8 cellular contexts compared by ENCODE assay signal in genomic region chr11:250740-251299, GRCh38. TPM values are rescaled to one million over a fixed set of nuclear protein-coding genes. Genes with fewer than 3 reads are reported as not detected.
DNase-seq lines count a peak whose midpoint lies in the region; ATAC-seq, FAIRE-seq and TF ChIP-seq lines count a peak whose summit lies in the region.

No MANE protein-coding gene starts in this region.

- no peak overlapping the region for H3K4me2 ChIP-seq in HepG2 (ENCODE audit: low read depth, low read length)

- H2AFZ ChIP-seq in HepG2 (ENCODE audit: low read length), result no peak overlapping the region

- peaks cover 53% of the 10 kb centered on the region for H3K36me3 ChIP-seq in CD8-positive, alpha-beta memory T cell (ENCODE audit: insufficient read depth, low read length)
- peaks cover 10% of the 10 kb centered on the region for H3K36me3 ChIP-seq in breast epithelium
- peaks cover 30 to 57% of the 10 kb centered on the region in 2 experiments; a peak in 4 of 5 replicates for H3K36me3 ChIP-seq in HepG2 (replicated peaks in 1 of 2; ENCODE audit: control insufficient read depth in 1 of 2, insufficient read depth in 2 of 2, low read length in 2 of 2)

- H3K9me3 Mint-ChIP-seq in CD8-positive, alpha-beta memory T cell, result no peaks in the 10 kb centered on the region

- peaks cover 16 to 76% (median 24%) of the 10 kb centered on the region in 3 donors for H3K36me3 Mint-ChIP-seq in CD8-positive, alpha-beta memory T cell

- TF ChIP-seq POLR2A in breast epithelium (IDR thresholded peaks at IDR 0.05) (no peak), HepG2 (IDR thresholded peaks at IDR 0.05; ENCODE audit: insufficient read depth in 1 of 2, low read depth in 2 of 2, low read length in 2 of 2) (no peak)

- TF ChIP-seq CTCF in WI38 (IDR thresholded peaks at IDR 0.05; ENCODE audit: low read depth, low read length), result peak; percentile 64
- peak; percentile 9 to 43 (median 39) for TF ChIP-seq CTCF in breast epithelium (IDR thresholded peaks at IDR 0.05)
- TF ChIP-seq CTCF in HepG2 (CRISPR knock-in tag; IDR thresholded peaks at IDR 0.05), result peak; percentile 80

- POLR2A ChIA-PET in CD8-positive, alpha-beta memory T cell (lab: Charles Lee), result interaction anchor here (0.5 to 1.8 kb wide), 6 partner anchors 17 to 117 kb away, joined by 3 to 16 read pairs (median 8); partner anchors contain the start of gene PGGHG
- POLR2A ChIA-PET in HepG2 (lab: Yijun Ruan, JAX), result interaction anchor here (1.0 to 1.2 kb wide), 4 partner anchors 10 to 105 kb away, joined by 3 to 4 read pairs (median 3); no protein-coding TSS in a partner anchor

- BruUV-seq in HepG2 (replicated peaks; lab: Mats Ljungman, UMichigan), result no TSS peak

- H3K9ac ChIP-seq in HepG2 (ENCODE audit: insufficient read depth, low read depth, low read length), result no peak overlapping the region

- H3K9me3 ChIP-seq in CD8-positive, alpha-beta memory T cell (ENCODE audit: low read length), result no peaks in the 10 kb centered on the region
- H3K9me3 ChIP-seq in breast epithelium, result no peaks in the 10 kb centered on the region
- no peaks in the 10 kb centered on the region for H3K9me3 ChIP-seq in HepG2 (ENCODE audit: low read length)

- CTCF ChIA-PET in CD8-positive, alpha-beta memory T cell (lab: Charles Lee), result interaction anchor here (0.8 to 5.5 kb wide), 38 partner anchors 9 to 268 kb away, joined by 3 to 58 read pairs (median 8); partner anchors contain the start of genes BET1L, IFITM2, IFITM5 and NLRP6
- CTCF ChIA-PET in HepG2 (lab: Yijun Ruan, JAX; ENCODE audit: low intra/inter-chr PET ratio, low total read pairs), result no interaction called here

- TF ChIP-seq EP300 in HepG2 (IDR thresholded peaks at IDR 0.05; ENCODE audit: low read depth in 2 of 2, low read length in 2 of 2), result no peak
- TF ChIP-seq EP300 in HepG2 (CRISPR knock-in tag; IDR thresholded peaks at IDR 0.05; ENCODE audit: borderline replicate concordance), result no peak

- peak overlapping the region in 1 of 7 donors; percentile 5 for H3K4me3 Mint-ChIP-seq in CD8-positive, alpha-beta memory T cell

- 0 out of 2 replicates have a peak, but pooled peaks have one; percentile 27 for TF ChIP-seq RAD21 in HepG2 (CRISPR knock-in tag; IDR thresholded peaks at IDR 0.05)

- H3K27me3 Mint-ChIP-seq in CD8-positive, alpha-beta memory T cell, result no peaks in the 10 kb centered on the region

- H4K20me1 ChIP-seq in HepG2 (ENCODE audit: insufficient read depth, low read length), result no peaks in the 10 kb centered on the region

- peak; percentile 65 to 86 (median 71) for DNase-seq in CD8-positive, alpha-beta memory T cell
- DNase-seq in KBM-7, result peak; percentile 80
- no peak for DNase-seq in breast epithelium (ENCODE audit: low spot score in 2 of 2)
- no peak for DNase-seq in HepG2 (ENCODE audit: low spot score)
- DNase-seq in stimulated activated CD4-positive, alpha-beta T cell treated with anti-CD3 and anti-CD28 coated beads, TNF-alpha, amount 100 ng/mL, for 48 hours (ENCODE audit: low read depth in 3 of 3), result peak in 2 of 3 donors; percentile 59 to 64
- no peak for DNase-seq in NCI-H1092 treated with DMSO at 0.1 percent for 48 hours (lab: John Stamatoyannopoulos, UW)
- DNase-seq in amniotic stem cell (lab: John Stamatoyannopoulos, UW), result no peak

- intact Hi-C loops in breast epithelium (cut with DNase I; ENCODE audit: low total_unique reads), result no loop called here
- intact Hi-C loops in HepG2 (cut with micrococcal nuclease; ENCODE audit: unreplicated experiment), result no loop called here

- H3K4me1 ChIP-seq in CD8-positive, alpha-beta memory T cell (ENCODE audit: insufficient read depth, low read length), result peaks cover 5% of the 10 kb centered on the region
- H3K4me1 ChIP-seq in breast epithelium, result no peaks in the 10 kb centered on the region
- H3K4me1 ChIP-seq in HepG2 (ENCODE audit: insufficient read depth, low read length), result no peaks in the 10 kb centered on the region

- no peak overlapping the region for H3K4me3 ChIP-seq in CD8-positive, alpha-beta memory T cell (ENCODE audit: low read length)
- H3K4me3 ChIP-seq in WI38 (ENCODE audit: low read depth, low read length), result no peak overlapping the region
- H3K4me3 ChIP-seq in breast epithelium, result no peak overlapping the region
- H3K4me3 ChIP-seq in HepG2 (replicated peaks in 1 of 3; ENCODE audit: insufficient read depth in 1 of 3, low read depth in 2 of 3, low read length in 3 of 3), result no peak overlapping the region

- peak; percentile 66 for FAIRE-seq in HepG2 (lab: Jason Lieb, UNC)

- in situ Hi-C loops in KBM-7 (cut with MboI; ENCODE audit: low pct_unique_long_range_greater_than_20kb, low sequenced_read_pairs), result no loop called here
- in situ Hi-C loops in HepG2 (cut with HindIII; ENCODE audit: extremely low pct_ligation_motif_present, low pct_unique_long_range_greater_than_20kb), result no loop called here

- H3K27ac ChIP-seq in CD8-positive, alpha-beta memory T cell (ENCODE audit: low read depth, low read length), result no peak overlapping the region
- H3K27ac ChIP-seq in breast epithelium, result no peak overlapping the region
- H3K27ac ChIP-seq in HepG2 (ENCODE audit: extremely low read length, insufficient read depth, low read length), result no peak overlapping the region

- H3K79me2 ChIP-seq in HepG2 (ENCODE audit: insufficient read depth, low read length), result no peaks in the 10 kb centered on the region

- H3K27me3 ChIP-seq in CD8-positive, alpha-beta memory T cell (ENCODE audit: insufficient read depth, low read length, poor library complexity, severe bottlenecking), result no peaks in the 10 kb centered on the region
- H3K27me3 ChIP-seq in breast epithelium, result no peaks in the 10 kb centered on the region
- no peaks in the 10 kb centered on the region for H3K27me3 ChIP-seq in HepG2 (ENCODE audit: control insufficient read depth in 1 of 2, insufficient read depth in 2 of 2, low read length in 2 of 2)

- peak overlapping the region in 7 of 8 donors; percentile 62 to 90 (median 73) for H3K27ac Mint-ChIP-seq in CD8-positive, alpha-beta memory T cell

- 87% methylated on average over 10 of the region's 10 CpGs for WGBS in HepG2 (ENCODE audit: low lambda C conversion rate)

- peaks cover 7 to 11% (median 9%) of the 10 kb centered on the region in 3 donors for H3K4me1 Mint-ChIP-seq in CD8-positive, alpha-beta memory T cell

- peak; percentile 84 for ATAC-seq in HepG2

RNA-seq across cellular contexts. Expression of gene PSMD13, which starts 14.0 kb away (rescaled TPM):
- 100 to 1,000 TPM; 235 to 237 TPM for total RNA-seq in CD8-positive, alpha-beta memory T cell
- polyA plus RNA-seq in CD8-positive, alpha-beta memory T cell, result 218 TPM
- total RNA-seq in breast epithelium (100 to 1,000 TPM in 2 of 3 donors, 10 to 100 TPM in 1; 96.0 to 114 (median 106) TPM), HepG2 (2016; rRNA removed; fragmentation: Illumina TruSeq; extraction: Trizol) (117 and 172 TPM in 2 replicates)
- total RNA-seq in HepG2 (2016; cell fraction: cytosol; rRNA removed; fragmentation: Illumina TruSeq; extraction: Trizol; ENCODE audit: low read depth), result 23.5 and 27.8 TPM in 2 replicates
- 119 and 174 TPM in 2 replicates for total RNA-seq in HepG2 (2016; cell fraction: insoluble cytoplasmic fraction; rRNA removed; fragmentation: Illumina TruSeq; extraction: Trizol)
- total RNA-seq in HepG2 (2016; cell fraction: membrane; rRNA removed; fragmentation: Illumina TruSeq; extraction: Trizol), result 34.7 and 39.6 TPM in 2 replicates
- 57.8 and 58.4 TPM in 2 replicates for total RNA-seq in HepG2 (2016; cell fraction: nucleus; rRNA removed; fragmentation: Illumina TruSeq; extraction: Trizol)
- 78.5 and 83.0 TPM in 2 replicates for polyA plus RNA-seq in HepG2 (2011; rRNA removed)
- polyA plus RNA-seq in HepG2 (2011; cell fraction: cytosol; rRNA removed), result 85.7 and 91.7 TPM in 2 replicates
- 55.6 and 67.0 TPM in 2 replicates for polyA plus RNA-seq in HepG2 (2011; cell fraction: nucleus; rRNA removed)
- polyA plus RNA-seq in HepG2 (2012), result 61.4 and 66.9 TPM in 2 replicates
- 17.8 and 18.9 TPM in 2 replicates for polyA plus RNA-seq in HepG2 (2016; cell fraction: cytosol; fragmentation: Illumina TruSeq; extraction: Trizol; ENCODE audit: low read depth)
- 134 and 147 TPM in 2 replicates for polyA plus RNA-seq in HepG2 (2016; cell fraction: insoluble cytoplasmic fraction; fragmentation: Illumina TruSeq; extraction: Trizol; ENCODE audit: low read depth)
- polyA plus RNA-seq in HepG2 (2016; cell fraction: membrane; fragmentation: Illumina TruSeq; extraction: Trizol; ENCODE audit: low read depth), result 24.1 and 26.8 TPM in 2 replicates
- polyA plus RNA-seq in HepG2 (2016; cell fraction: nucleus; fragmentation: Illumina TruSeq; extraction: Trizol; ENCODE audit: insufficient read depth, low read depth), result 102 and 107 TPM in 2 replicates
- polyA minus RNA-seq in HepG2 (2011; rRNA and poly(A)+ RNA removed; ENCODE audit: low replicate concordance), result 52.2 and 63.9 TPM in 2 replicates
- 23.7 and 24.1 TPM in 2 replicates for polyA minus RNA-seq in HepG2 (2011; cell fraction: cytosol; rRNA and poly(A)+ RNA removed)
- polyA minus RNA-seq in HepG2 (2011; cell fraction: nucleus; rRNA and poly(A)+ RNA removed), result 29.9 and 34.1 TPM in 2 replicates

RNA-seq across cellular contexts. Expression of gene SIRT3, which starts 14.7 kb away (rescaled TPM):
- 10 to 100 TPM; 13.6 to 14.8 TPM for total RNA-seq in CD8-positive, alpha-beta memory T cell
- 12.2 TPM for polyA plus RNA-seq in CD8-positive, alpha-beta memory T cell
- total RNA-seq in breast epithelium, result 10 to 100 TPM; 17.3 to 21.4 (median 19.3) TPM
- total RNA-seq in HepG2 (2016; rRNA removed; fragmentation: Illumina TruSeq; extraction: Trizol), result 12.9 and 15.1 TPM in 2 replicates
- 4.3 and 4.7 TPM in 2 replicates for total RNA-seq in HepG2 (2016; cell fraction: cytosol; rRNA removed; fragmentation: Illumina TruSeq; extraction: Trizol; ENCODE audit: low read depth)
- total RNA-seq in HepG2 (2016; cell fraction: insoluble cytoplasmic fraction; rRNA removed; fragmentation: Illumina TruSeq; extraction: Trizol), result 12.6 and 15.2 TPM in 2 replicates
- total RNA-seq in HepG2 (2016; cell fraction: membrane; rRNA removed; fragmentation: Illumina TruSeq; extraction: Trizol), result 7.0 and 8.3 TPM in 2 replicates
- total RNA-seq in HepG2 (2016; cell fraction: nucleus; rRNA removed; fragmentation: Illumina TruSeq; extraction: Trizol), result 11.1 and 12.1 TPM in 2 replicates
- 18.2 and 19.0 TPM in 2 replicates for polyA plus RNA-seq in HepG2 (2011; rRNA removed)
- 16.5 and 17.1 TPM in 2 replicates for polyA plus RNA-seq in HepG2 (2011; cell fraction: cytosol; rRNA removed)
- polyA plus RNA-seq in HepG2 (2011; cell fraction: nucleus; rRNA removed), result 39.8 and 57.2 TPM in 2 replicates
- 16.8 and 22.4 TPM in 2 replicates for polyA plus RNA-seq in HepG2 (2012)
- 3.1 TPM in 2 replicates for polyA plus RNA-seq in HepG2 (2016; cell fraction: cytosol; fragmentation: Illumina TruSeq; extraction: Trizol; ENCODE audit: low read depth)
- 15.2 and 18.2 TPM in 2 replicates for polyA plus RNA-seq in HepG2 (2016; cell fraction: insoluble cytoplasmic fraction; fragmentation: Illumina TruSeq; extraction: Trizol; ENCODE audit: low read depth)
- 6.2 and 6.5 TPM in 2 replicates for polyA plus RNA-seq in HepG2 (2016; cell fraction: membrane; fragmentation: Illumina TruSeq; extraction: Trizol; ENCODE audit: low read depth)
- polyA plus RNA-seq in HepG2 (2016; cell fraction: nucleus; fragmentation: Illumina TruSeq; extraction: Trizol; ENCODE audit: insufficient read depth, low read depth), result 43.9 and 44.8 TPM in 2 replicates
- polyA minus RNA-seq in HepG2 (2011; rRNA and poly(A)+ RNA removed; ENCODE audit: low replicate concordance), result 12.3 and 25.8 TPM in 2 replicates
- polyA minus RNA-seq in HepG2 (2011; cell fraction: cytosol; rRNA and poly(A)+ RNA removed), result 6.1 and 7.0 TPM in 2 replicates
- polyA minus RNA-seq in HepG2 (2011; cell fraction: nucleus; rRNA and poly(A)+ RNA removed), result 15.4 and 20.0 TPM in 2 replicates

RNA-seq across cellular contexts. Expression of gene NLRP6, which starts 27.4 kb away (rescaled TPM):
- total RNA-seq in CD8-positive, alpha-beta memory T cell, result 1 to 10 TPM; 3.5 to 3.6 TPM
- polyA plus RNA-seq in CD8-positive, alpha-beta memory T cell, result 11.7 TPM
- 1 to 10 TPM in 2 of 3 donors, under 1 TPM in 1; 0.59 to 3.7 (median 2.0) TPM for total RNA-seq in breast epithelium
- not detected in 2 replicates for total RNA-seq in HepG2 (2016; rRNA removed; fragmentation: Illumina TruSeq; extraction: Trizol)
- not detected in 2 replicates for total RNA-seq in HepG2 (2016; cell fraction: cytosol; rRNA removed; fragmentation: Illumina TruSeq; extraction: Trizol; ENCODE audit: low read depth)
- total RNA-seq in HepG2 (2016; cell fraction: insoluble cytoplasmic fraction; rRNA removed; fragmentation: Illumina TruSeq; extraction: Trizol), result not detected in 2 replicates
- not detected in 2 replicates for total RNA-seq in HepG2 (2016; cell fraction: membrane; rRNA removed; fragmentation: Illumina TruSeq; extraction: Trizol)
- not detected in 2 replicates for total RNA-seq in HepG2 (2016; cell fraction: nucleus; rRNA removed; fragmentation: Illumina TruSeq; extraction: Trizol)
- not detected in 2 replicates for polyA plus RNA-seq in HepG2 (2011; rRNA removed)
- polyA plus RNA-seq in HepG2 (2011; cell fraction: cytosol; rRNA removed), result not detected in 2 replicates
- not detected in 2 replicates for polyA plus RNA-seq in HepG2 (2011; cell fraction: nucleus; rRNA removed)
- polyA plus RNA-seq in HepG2 (2012), result not detected in 2 replicates
- polyA plus RNA-seq in HepG2 (2016; cell fraction: cytosol; fragmentation: Illumina TruSeq; extraction: Trizol; ENCODE audit: low read depth), result not detected in 2 replicates
- not detected in 2 replicates for polyA plus RNA-seq in HepG2 (2016; cell fraction: insoluble cytoplasmic fraction; fragmentation: Illumina TruSeq; extraction: Trizol; ENCODE audit: low read depth)
- not detected in 2 replicates for polyA plus RNA-seq in HepG2 (2016; cell fraction: membrane; fragmentation: Illumina TruSeq; extraction: Trizol; ENCODE audit: low read depth)
- polyA plus RNA-seq in HepG2 (2016; cell fraction: nucleus; fragmentation: Illumina TruSeq; extraction: Trizol; ENCODE audit: insufficient read depth, low read depth), result not detected in 2 replicates
- polyA minus RNA-seq in HepG2 (2011; rRNA and poly(A)+ RNA removed; ENCODE audit: low replicate concordance), result not detected in 2 replicates
- not detected in 2 replicates for polyA minus RNA-seq in HepG2 (2011; cell fraction: cytosol; rRNA and poly(A)+ RNA removed)
- not detected in 2 replicates for polyA minus RNA-seq in HepG2 (2011; cell fraction: nucleus; rRNA and poly(A)+ RNA removed)

RNA-seq across cellular contexts. Expression of gene PGGHG, which starts 38.1 kb away (rescaled TPM):
- 10 to 100 TPM; 81.0 to 81.2 TPM for total RNA-seq in CD8-positive, alpha-beta memory T cell
- polyA plus RNA-seq in CD8-positive, alpha-beta memory T cell, result 9.8 TPM
- total RNA-seq in breast epithelium (10 to 100 TPM; 13.0 to 63.9 (median 37.3) TPM), HepG2 (2016; rRNA removed; fragmentation: Illumina TruSeq; extraction: Trizol) (1.5 and 5.9 TPM in 2 replicates)
- total RNA-seq in HepG2 (2016; cell fraction: cytosol; rRNA removed; fragmentation: Illumina TruSeq; extraction: Trizol; ENCODE audit: low read depth), result 0.51 and 0.79 TPM in 2 replicates
- 1.7 and 6.0 TPM in 2 replicates for total RNA-seq in HepG2 (2016; cell fraction: insoluble cytoplasmic fraction; rRNA removed; fragmentation: Illumina TruSeq; extraction: Trizol)
- 0.96 and 1.2 TPM in 2 replicates for total RNA-seq in HepG2 (2016; cell fraction: membrane; rRNA removed; fragmentation: Illumina TruSeq; extraction: Trizol)
- total RNA-seq in HepG2 (2016; cell fraction: nucleus; rRNA removed; fragmentation: Illumina TruSeq; extraction: Trizol), result 6.6 and 7.9 TPM in 2 replicates
- polyA plus RNA-seq in HepG2 (2011; rRNA removed), result 14.8 and 17.4 TPM in 2 replicates
- 2.8 and 4.0 TPM in 2 replicates for polyA plus RNA-seq in HepG2 (2011; cell fraction: cytosol; rRNA removed)
- polyA plus RNA-seq in HepG2 (2011; cell fraction: nucleus; rRNA removed), result 254 and 355 TPM in 2 replicates
- polyA plus RNA-seq in HepG2 (2012), result 11.4 and 16.7 TPM in 2 replicates
- polyA plus RNA-seq in HepG2 (2016; cell fraction: cytosol; fragmentation: Illumina TruSeq; extraction: Trizol; ENCODE audit: low read depth), result 0.29 and 0.37 TPM in 2 replicates
- polyA plus RNA-seq in HepG2 (2016; cell fraction: insoluble cytoplasmic fraction; fragmentation: Illumina TruSeq; extraction: Trizol; ENCODE audit: low read depth), result 1.6 and 2.4 TPM in 2 replicates
- polyA plus RNA-seq in HepG2 (2016; cell fraction: membrane; fragmentation: Illumina TruSeq; extraction: Trizol; ENCODE audit: low read depth), result 0.88 and 1.1 TPM in 2 replicates
- 30.4 and 30.9 TPM in 2 replicates for polyA plus RNA-seq in HepG2 (2016; cell fraction: nucleus; fragmentation: Illumina TruSeq; extraction: Trizol; ENCODE audit: insufficient read depth, low read depth)
- 2.9 and 7.7 TPM in 2 replicates for polyA minus RNA-seq in HepG2 (2011; rRNA and poly(A)+ RNA removed; ENCODE audit: low replicate concordance)
- polyA minus RNA-seq in HepG2 (2011; cell fraction: cytosol; rRNA and poly(A)+ RNA removed), result 1.9 and 2.7 TPM in 2 replicates
- 13.7 and 13.8 TPM in 2 replicates for polyA minus RNA-seq in HepG2 (2011; cell fraction: nucleus; rRNA and poly(A)+ RNA removed)

RNA-seq across cellular contexts. Expression of gene RIC8A, which starts 43.3 kb away (rescaled TPM):
- total RNA-seq in CD8-positive, alpha-beta memory T cell, result 100 to 1,000 TPM; 137 to 139 TPM
- polyA plus RNA-seq in CD8-positive, alpha-beta memory T cell, result 103 TPM
- total RNA-seq in breast epithelium, result 10 to 100 TPM; 76.5 to 90.8 (median 77.0) TPM
- 62.1 and 65.0 TPM in 2 replicates for total RNA-seq in HepG2 (2016; rRNA removed; fragmentation: Illumina TruSeq; extraction: Trizol)
- 21.7 and 29.0 TPM in 2 replicates for total RNA-seq in HepG2 (2016; cell fraction: cytosol; rRNA removed; fragmentation: Illumina TruSeq; extraction: Trizol; ENCODE audit: low read depth)
- 55.5 and 60.4 TPM in 2 replicates for total RNA-seq in HepG2 (2016; cell fraction: insoluble cytoplasmic fraction; rRNA removed; fragmentation: Illumina TruSeq; extraction: Trizol)
- 36.9 and 43.2 TPM in 2 replicates for total RNA-seq in HepG2 (2016; cell fraction: membrane; rRNA removed; fragmentation: Illumina TruSeq; extraction: Trizol)
- 37.1 and 38.2 TPM in 2 replicates for total RNA-seq in HepG2 (2016; cell fraction: nucleus; rRNA removed; fragmentation: Illumina TruSeq; extraction: Trizol)
- 63.8 and 84.3 TPM in 2 replicates for polyA plus RNA-seq in HepG2 (2011; rRNA removed)
- polyA plus RNA-seq in HepG2 (2011; cell fraction: cytosol; rRNA removed), result 47.5 and 48.4 TPM in 2 replicates
- polyA plus RNA-seq in HepG2 (2011; cell fraction: nucleus; rRNA removed), result 143 and 165 TPM in 2 replicates
- 24.6 and 31.6 TPM in 2 replicates for polyA plus RNA-seq in HepG2 (2012)
- polyA plus RNA-seq in HepG2 (2016; cell fraction: cytosol; fragmentation: Illumina TruSeq; extraction: Trizol; ENCODE audit: low read depth), result 10.5 and 10.6 TPM in 2 replicates
- polyA plus RNA-seq in HepG2 (2016; cell fraction: insoluble cytoplasmic fraction; fragmentation: Illumina TruSeq; extraction: Trizol; ENCODE audit: low read depth), result 53.7 and 58.5 TPM in 2 replicates
- 26.8 and 29.3 TPM in 2 replicates for polyA plus RNA-seq in HepG2 (2016; cell fraction: membrane; fragmentation: Illumina TruSeq; extraction: Trizol; ENCODE audit: low read depth)
- polyA plus RNA-seq in HepG2 (2016; cell fraction: nucleus; fragmentation: Illumina TruSeq; extraction: Trizol; ENCODE audit: insufficient read depth, low read depth), result 68.0 and 76.5 TPM in 2 replicates
- polyA minus RNA-seq in HepG2 (2011; rRNA and poly(A)+ RNA removed; ENCODE audit: low replicate concordance), result 155 and 191 TPM in 2 replicates
- polyA minus RNA-seq in HepG2 (2011; cell fraction: cytosol; rRNA and poly(A)+ RNA removed), result 24.9 and 36.3 TPM in 2 replicates
- polyA minus RNA-seq in HepG2 (2011; cell fraction: nucleus; rRNA and poly(A)+ RNA removed), result 47.4 and 55.1 TPM in 2 replicates

Comparison
In these comparisons a context has a peak if more than half of its experiments do, and no peak if none do; other contexts are left out.
1. DNase-seq: peak in CD8-positive, alpha-beta memory T cell (5 of 5), KBM-7 (single experiment) and stimulated activated CD4-positive, alpha-beta T cell treated with anti-CD3 and anti-CD28 coated beads, TNF-alpha, amount 100 ng/mL, for 48 hours (2 of 3); none in breast epithelium (0 of 2), HepG2 (single experiment), NCI-H1092 treated with DMSO at 0.1 percent for 48 hours (single experiment) and amniotic stem cell (single experiment).
2. Peak in every context shown above with its lines, with median percentiles within 50 percentile points of each other: CTCF ChIP-seq.